ENCODE assay signal across 10 cellular contexts in the genomic region with DNA sequence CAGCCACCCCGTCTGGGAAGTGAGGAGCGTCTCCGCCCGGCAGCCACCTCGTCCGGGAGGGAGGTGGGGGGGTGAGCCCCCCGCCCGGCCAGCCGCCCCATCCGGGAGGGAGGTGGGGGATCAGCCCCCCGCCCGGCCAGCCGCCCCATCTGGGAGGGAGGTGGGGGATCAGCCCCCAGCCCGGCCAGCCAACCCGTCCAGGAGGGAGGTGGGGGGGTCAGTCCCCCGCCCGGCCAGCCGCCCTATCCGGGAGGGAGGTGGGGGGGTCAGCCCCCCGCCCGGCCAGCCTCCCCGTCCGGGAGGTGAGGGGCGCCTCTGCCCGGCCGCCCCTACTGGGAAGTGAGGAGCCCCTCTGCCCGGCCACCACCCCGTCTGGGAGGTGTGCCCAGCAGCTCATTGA. TPM values are rescaled to one million over a fixed set of nuclear protein-coding genes. Genes with fewer than 3 reads are reported as not detected.
A peak's percentile ranks its signal among the peaks of the same experiment; 100 is the strongest.
DNase-seq lines count a peak whose midpoint lies in the region; ATAC-seq, FAIRE-seq and TF ChIP-seq lines count a peak whose summit lies in the region.
"Not testable (repeated sequence)": the region's sequence is repeated elsewhere in the genome, so short reads cannot be mapped to it uniquely, and the experiment has no call there.
"Had no signal": no experiment of that assay in that cellular context is flagged by ENCODE, and none has a peak within 500 bp of the region (broad histone marks: within the 10 kb centered on the region; RNA-seq: fewer than 3 reads in every experiment).

No MANE protein-coding gene starts in this region.

- not testable (repeated sequence) for H3K79me2 ChIP-seq in HepG2 (ENCODE audit: insufficient read depth, low read length)

- peak; percentile 77 for DNase-seq in MG63
- DNase-seq in SJSA1 (ENCODE audit: low read depth in 1 of 2, low spot score in 2 of 2); breast epithelium (ENCODE audit: low spot score in 2 of 2); HepG2 (ENCODE audit: low spot score); mesenchymal stem cell; thyroid gland: not testable (repeated sequence)
- DNase-seq in endothelial cell (ENCODE audit: low spot score) = peak; percentile 19

- not testable (repeated sequence) for H3K36me3 Mint-ChIP-seq in endothelial cell (ENCODE audit: low read depth, unreplicated experiment)

- H3K4me1 ChIP-seq in SJSA1 (replicated peaks) (peaks cover 38% of the 10 kb centered on the region), HepG2 (ENCODE audit: insufficient read depth, low read length) (peaks cover 33% of the 10 kb centered on the region), mesenchymal stem cell (ENCODE audit: control insufficient read depth, insufficient read depth, low read depth, low read length) (peaks cover 11% of the 10 kb centered on the region), thyroid gland (peaks cover 6 to 18% of the 10 kb centered on the region in 2 donors)
- H3K4me1 ChIP-seq in breast epithelium = not testable (repeated sequence)

- H3K27ac ChIP-seq in SJSA1 (peak overlapping the region; percentile 29; the same call in 1 of the 2 replicates), thyroid gland (peak overlapping the region in 2 of 3 donors; percentile 56 to 65)
- not testable (repeated sequence) for H3K27ac ChIP-seq in breast epithelium; HepG2 (ENCODE audit: extremely low read length, insufficient read depth, low read length); mesenchymal stem cell (ENCODE audit: low read length, poor library complexity, severe bottlenecking)

- intact Hi-C loops in breast epithelium (cut with DNase I; ENCODE audit: low total_unique reads); HepG2 (cut with micrococcal nuclease; ENCODE audit: unreplicated experiment); thyroid gland (cut with DNase I): not testable (repeated sequence)

- H4K91ac ChIP-seq in mesenchymal stem cell (ENCODE audit: low read length) = not testable (repeated sequence)

- H4K8ac ChIP-seq in mesenchymal stem cell (ENCODE audit: low read length) = not testable (repeated sequence)

- H3K9ac ChIP-seq in HepG2 (ENCODE audit: insufficient read depth, low read depth, low read length); mesenchymal stem cell (ENCODE audit: low read length): not testable (repeated sequence)

- not testable (repeated sequence) for H2BK12ac ChIP-seq in mesenchymal stem cell (ENCODE audit: low read length in 2 of 2)

- H2BK15ac ChIP-seq in mesenchymal stem cell (ENCODE audit: low read depth, poor library complexity, severe bottlenecking) = not testable (repeated sequence)

- not testable (repeated sequence) for H3K4me3 Mint-ChIP-seq in endothelial cell (ENCODE audit: unreplicated experiment)

- not testable (repeated sequence) for H3K27me3 Mint-ChIP-seq in endothelial cell (ENCODE audit: unreplicated experiment)

- in situ Hi-C loops in HepG2 (cut with HindIII; ENCODE audit: extremely low pct_ligation_motif_present, low pct_unique_long_range_greater_than_20kb) = not testable (repeated sequence)

- not testable (repeated sequence) for H3K23ac ChIP-seq in mesenchymal stem cell (ENCODE audit: low read length in 2 of 2)

- H2BK5ac ChIP-seq in mesenchymal stem cell (ENCODE audit: low read depth, low read length, poor library complexity, severe bottlenecking) = not testable (repeated sequence)

- not testable (repeated sequence) for H2AFZ ChIP-seq in HepG2 (ENCODE audit: low read length); mesenchymal stem cell (ENCODE audit: low read depth, low read length)

- 6% methylated on average over 4 of the region's 28 CpGs for WGBS in HepG2 (ENCODE audit: low lambda C conversion rate)
- WGBS in mesenchymal stem cell = 100% methylated on average over 5 of the region's 28 CpGs
- WGBS in thyroid gland, 2 donors = 80% methylated on average over 1 of the region's 28 CpGs; no CpG with 5 or more reads in 1 of the 2 donors

- H3K4me2 ChIP-seq in HepG2 (ENCODE audit: low read depth, low read length); mesenchymal stem cell (ENCODE audit: low read length, poor library complexity, severe bottlenecking): not testable (repeated sequence)

- not testable (repeated sequence) for H3K14ac ChIP-seq in mesenchymal stem cell (ENCODE audit: low read length in 2 of 2)

- POLR2A ChIA-PET in HepG2 (lab: Yijun Ruan, JAX) = not testable (repeated sequence)

- TF ChIP-seq CTCF in breast epithelium (IDR thresholded peaks at IDR 0.05); endothelial cell (IDR thresholded peaks at IDR 0.05; ENCODE audit: unreplicated experiment); HepG2 (CRISPR knock-in tag; IDR thresholded peaks at IDR 0.05); thyroid gland (IDR thresholded peaks at IDR 0.05): not testable (repeated sequence)

- FAIRE-seq in HepG2 (lab: Jason Lieb, UNC) = not testable (repeated sequence)

- H3K4ac ChIP-seq in mesenchymal stem cell (ENCODE audit: low read depth in 1 of 2, low read length in 2 of 2) = not testable (repeated sequence)

- not testable (repeated sequence) for H3K9me3 Mint-ChIP-seq in endothelial cell (ENCODE audit: unreplicated experiment)

- not testable (repeated sequence) for H3K9me3 ChIP-seq in MG63; SJSA1 (replicated peaks); breast epithelium; HepG2 (ENCODE audit: low read length); mesenchymal stem cell (ENCODE audit: control insufficient read depth, low read length); thyroid gland

- H2AK5ac ChIP-seq in mesenchymal stem cell (ENCODE audit: low read length, severe bottlenecking) = not testable (repeated sequence)

- not testable (repeated sequence) for TF ChIP-seq POLR2A in breast epithelium (IDR thresholded peaks at IDR 0.05); HepG2 (IDR thresholded peaks at IDR 0.05; ENCODE audit: insufficient read depth in 1 of 2, low read depth in 2 of 2, low read length in 2 of 2); thyroid gland (IDR thresholded peaks at IDR 0.05)

- not testable (repeated sequence) for H3K18ac ChIP-seq in mesenchymal stem cell (ENCODE audit: low read depth in 1 of 2, low read length in 2 of 2)

- ATAC-seq in HepG2 = not testable (repeated sequence)

- peak overlapping the region; percentile 34 for H2BK120ac ChIP-seq in mesenchymal stem cell (ENCODE audit: low read depth, low read length)

- TF ChIP-seq RAD21 in HepG2 (CRISPR knock-in tag; IDR thresholded peaks at IDR 0.05) = not testable (repeated sequence)

- H3K27ac Mint-ChIP-seq in endothelial cell (ENCODE audit: unreplicated experiment) = not testable (repeated sequence)

- H4K20me1 ChIP-seq in HepG2 (ENCODE audit: insufficient read depth, low read length) = not testable (repeated sequence)

- CTCF ChIA-PET in HepG2 (lab: Yijun Ruan, JAX; ENCODE audit: low intra/inter-chr PET ratio, low total read pairs) = not testable (repeated sequence)

- H3K36me3 ChIP-seq in MG63 = peaks cover 24% of the 10 kb centered on the region
- H3K36me3 ChIP-seq in SJSA1; breast epithelium; HepG2 (replicated peaks in 1 of 2; ENCODE audit: control insufficient read depth in 1 of 2, insufficient read depth in 2 of 2, low read length in 2 of 2); mesenchymal stem cell (ENCODE audit: control insufficient read depth in 1 of 2, insufficient read depth in 2 of 2, low read depth in 1 of 2, low read length in 2 of 2); thyroid gland: not testable (repeated sequence)

- H3K4me1 Mint-ChIP-seq in endothelial cell (ENCODE audit: unreplicated experiment) = not testable (repeated sequence)

- H3K79me1 ChIP-seq in mesenchymal stem cell (replicated peaks; ENCODE audit: low read length, poor library complexity, severe bottlenecking) = not testable (repeated sequence)

- H3K27me3 ChIP-seq in MG63; SJSA1 (replicated peaks); breast epithelium; HepG2 (ENCODE audit: control insufficient read depth in 1 of 2, insufficient read depth in 2 of 2, low read length in 2 of 2); mesenchymal stem cell (ENCODE audit: control insufficient read depth in 1 of 2, insufficient read depth in 1 of 2, low read length in 2 of 2); thyroid gland: not testable (repeated sequence)

- not testable (repeated sequence) for TF ChIP-seq EP300 in HepG2 (IDR thresholded peaks at IDR 0.05; ENCODE audit: low read depth in 2 of 2, low read length in 2 of 2); HepG2 (CRISPR knock-in tag; IDR thresholded peaks at IDR 0.05; ENCODE audit: borderline replicate concordance)

- H3K4me3 ChIP-seq in MG63 (peak overlapping the region; percentile 46), breast epithelium (peak overlapping the region in 2 of 3 donors; percentile 20 to 43)
- H3K4me3 ChIP-seq in SJSA1; HepG2 (replicated peaks in 1 of 3; ENCODE audit: insufficient read depth in 1 of 3, low read depth in 2 of 3, low read length in 3 of 3); mesenchymal stem cell (ENCODE audit: insufficient read depth in 1 of 2, low read depth in 1 of 2, low read length in 2 of 2); thyroid gland (replicated peaks in 1 of 3): not testable (repeated sequence)

- not testable (repeated sequence) for BruUV-seq in HepG2 (replicated peaks; lab: Mats Ljungman, UMichigan)

RNA-seq across cellular contexts. Expression of a gene that starts 6.5 kb away (rescaled TPM):
- total RNA-seq in MG63 (2014; rRNA removed; shearing (Covaris generic); ENCODE audit: low replicate concordance) = 32.2 and 43.0 TPM in 2 replicates
- total RNA-seq in SJSA1 (2014; rRNA removed; shearing (Covaris generic)) = 51.8 and 72.2 TPM in 2 replicates
- total RNA-seq in breast epithelium = 10 to 100 TPM; 24.0 to 33.1 (median 32.2) TPM
- total RNA-seq in endothelial cell (ENCODE audit: unreplicated experiment) = 69.2 TPM
- total RNA-seq in HepG2 (2016; rRNA removed; fragmentation: Illumina TruSeq; extraction: Trizol) = 30.6 and 37.2 TPM in 2 replicates
- total RNA-seq in HepG2 (2016; cell fraction: cytosol; rRNA removed; fragmentation: Illumina TruSeq; extraction: Trizol; ENCODE audit: low read depth) = 3.6 and 4.3 TPM in 2 replicates
- total RNA-seq in HepG2 (2016; cell fraction: insoluble cytoplasmic fraction; rRNA removed; fragmentation: Illumina TruSeq; extraction: Trizol) = 25.9 and 37.4 TPM in 2 replicates
- total RNA-seq in HepG2 (2016; cell fraction: membrane; rRNA removed; fragmentation: Illumina TruSeq; extraction: Trizol) = 19.5 and 20.9 TPM in 2 replicates
- total RNA-seq in HepG2 (2016; cell fraction: nucleus; rRNA removed; fragmentation: Illumina TruSeq; extraction: Trizol) = 24.4 and 29.2 TPM in 2 replicates
- polyA plus RNA-seq in HepG2 (2011; rRNA removed) = 26.4 and 36.2 TPM in 2 replicates
- 17.5 and 23.0 TPM in 2 replicates for polyA plus RNA-seq in HepG2 (2011; cell fraction: cytosol; rRNA removed)
- 61.9 and 71.8 TPM in 2 replicates for polyA plus RNA-seq in HepG2 (2011; cell fraction: nucleus; rRNA removed)
- 29.1 and 32.8 TPM in 2 replicates for polyA plus RNA-seq in HepG2 (2012)
- 2.2 and 2.6 TPM in 2 replicates for polyA plus RNA-seq in HepG2 (2016; cell fraction: cytosol; fragmentation: Illumina TruSeq; extraction: Trizol; ENCODE audit: low read depth)
- polyA plus RNA-seq in HepG2 (2016; cell fraction: insoluble cytoplasmic fraction; fragmentation: Illumina TruSeq; extraction: Trizol; ENCODE audit: low read depth) = 29.8 and 37.7 TPM in 2 replicates
- 11.2 and 13.2 TPM in 2 replicates for polyA plus RNA-seq in HepG2 (2016; cell fraction: membrane; fragmentation: Illumina TruSeq; extraction: Trizol; ENCODE audit: low read depth)
- 57.8 and 58.1 TPM in 2 replicates for polyA plus RNA-seq in HepG2 (2016; cell fraction: nucleus; fragmentation: Illumina TruSeq; extraction: Trizol; ENCODE audit: insufficient read depth, low read depth)
- polyA minus RNA-seq in HepG2 (2011; rRNA and poly(A)+ RNA removed; ENCODE audit: low replicate concordance) = 22.0 and 41.9 TPM in 2 replicates
- 19.4 and 19.8 TPM in 2 replicates for polyA minus RNA-seq in HepG2 (2011; cell fraction: cytosol; rRNA and poly(A)+ RNA removed)
- 14.5 and 18.0 TPM in 2 replicates for polyA minus RNA-seq in HepG2 (2011; cell fraction: nucleus; rRNA and poly(A)+ RNA removed)
- polyA plus RNA-seq in mesenchymal stem cell (2013, experiment 1 of 2) = 47.1 TPM
- polyA plus RNA-seq in mesenchymal stem cell (2013, experiment 2 of 2) = 47.2 TPM
- total RNA-seq in thyroid gland = 100 to 1,000 TPM in 1 of 4 donors, 10 to 100 TPM in 3; 77.7 to 100 (median 88.7) TPM

RNA-seq across cellular contexts. Expression of a gene that starts 8.8 kb away (rescaled TPM):
- 159 and 226 TPM in 2 replicates for total RNA-seq in MG63 (2014; rRNA removed; shearing (Covaris generic); ENCODE audit: low replicate concordance)
- 172 and 201 TPM in 2 replicates for total RNA-seq in SJSA1 (2014; rRNA removed; shearing (Covaris generic))
- total RNA-seq in breast epithelium (10 to 100 TPM; 29.8 to 54.1 (median 51.2) TPM), endothelial cell (ENCODE audit: unreplicated experiment) (71.5 TPM), HepG2 (2016; rRNA removed; fragmentation: Illumina TruSeq; extraction: Trizol) (71.7 and 83.9 TPM in 2 replicates), thyroid gland (10 to 100 TPM; 35.5 to 42.7 (median 38.8) TPM)
- 10.6 and 11.9 TPM in 2 replicates for total RNA-seq in HepG2 (2016; cell fraction: cytosol; rRNA removed; fragmentation: Illumina TruSeq; extraction: Trizol; ENCODE audit: low read depth)
- total RNA-seq in HepG2 (2016; cell fraction: insoluble cytoplasmic fraction; rRNA removed; fragmentation: Illumina TruSeq; extraction: Trizol) = 66.9 and 83.1 TPM in 2 replicates
- total RNA-seq in HepG2 (2016; cell fraction: membrane; rRNA removed; fragmentation: Illumina TruSeq; extraction: Trizol) = 28.4 and 30.2 TPM in 2 replicates
- total RNA-seq in HepG2 (2016; cell fraction: nucleus; rRNA removed; fragmentation: Illumina TruSeq; extraction: Trizol) = 45.7 and 49.7 TPM in 2 replicates
- polyA plus RNA-seq in HepG2 (2011; rRNA removed) = 51.8 and 53.8 TPM in 2 replicates
- polyA plus RNA-seq in HepG2 (2011; cell fraction: cytosol; rRNA removed) = 40.4 and 58.2 TPM in 2 replicates
- polyA plus RNA-seq in HepG2 (2011; cell fraction: nucleus; rRNA removed) = 108 and 147 TPM in 2 replicates
- 34.5 and 50.8 TPM in 2 replicates for polyA plus RNA-seq in HepG2 (2012)
- polyA plus RNA-seq in HepG2 (2016; cell fraction: cytosol; fragmentation: Illumina TruSeq; extraction: Trizol; ENCODE audit: low read depth) = 5.9 TPM in 2 replicates
- polyA plus RNA-seq in HepG2 (2016; cell fraction: insoluble cytoplasmic fraction; fragmentation: Illumina TruSeq; extraction: Trizol; ENCODE audit: low read depth) = 56.5 and 66.2 TPM in 2 replicates
- polyA plus RNA-seq in HepG2 (2016; cell fraction: membrane; fragmentation: Illumina TruSeq; extraction: Trizol; ENCODE audit: low read depth) = 13.7 and 14.7 TPM in 2 replicates
- polyA plus RNA-seq in HepG2 (2016; cell fraction: nucleus; fragmentation: Illumina TruSeq; extraction: Trizol; ENCODE audit: insufficient read depth, low read depth) = 86.6 and 97.6 TPM in 2 replicates
- 97.7 and 166 TPM in 2 replicates for polyA minus RNA-seq in HepG2 (2011; rRNA and poly(A)+ RNA removed; ENCODE audit: low replicate concordance)
- 35.8 and 36.2 TPM in 2 replicates for polyA minus RNA-seq in HepG2 (2011; cell fraction: cytosol; rRNA and poly(A)+ RNA removed)
- polyA minus RNA-seq in HepG2 (2011; cell fraction: nucleus; rRNA and poly(A)+ RNA removed) = 23.8 and 25.0 TPM in 2 replicates
- polyA plus RNA-seq in mesenchymal stem cell (2013, experiment 1 of 2) = 28.1 TPM
- polyA plus RNA-seq in mesenchymal stem cell (2013, experiment 2 of 2) = 27.9 TPM

RNA-seq across cellular contexts. Expression of a gene that starts 54.1 kb away (rescaled TPM):
- not detected in 2 replicates for total RNA-seq in MG63 (2014; rRNA removed; shearing (Covaris generic); ENCODE audit: low replicate concordance)
- total RNA-seq in SJSA1 (2014; rRNA removed; shearing (Covaris generic)) = 0.11 TPM in 1 of 2 replicates, not detected in the other
- total RNA-seq in breast epithelium (1 to 10 TPM; 1.3 to 3.7 (median 1.4) TPM), endothelial cell (ENCODE audit: unreplicated experiment) (1.2 TPM), HepG2 (2016; rRNA removed; fragmentation: Illumina TruSeq; extraction: Trizol) (2.9 and 8.1 TPM in 2 replicates), thyroid gland (1 to 10 TPM; 4.6 to 7.5 (median 6.2) TPM)
- total RNA-seq in HepG2 (2016; cell fraction: cytosol; rRNA removed; fragmentation: Illumina TruSeq; extraction: Trizol; ENCODE audit: low read depth) = 0.88 and 1.3 TPM in 2 replicates
- total RNA-seq in HepG2 (2016; cell fraction: insoluble cytoplasmic fraction; rRNA removed; fragmentation: Illumina TruSeq; extraction: Trizol) = 2.9 and 8.3 TPM in 2 replicates
- total RNA-seq in HepG2 (2016; cell fraction: membrane; rRNA removed; fragmentation: Illumina TruSeq; extraction: Trizol) = 1.6 and 1.8 TPM in 2 replicates
- total RNA-seq in HepG2 (2016; cell fraction: nucleus; rRNA removed; fragmentation: Illumina TruSeq; extraction: Trizol) = 6.1 TPM in 2 replicates
- 2.8 and 6.1 TPM in 2 replicates for polyA plus RNA-seq in HepG2 (2011; rRNA removed)
- polyA plus RNA-seq in HepG2 (2011; cell fraction: cytosol; rRNA removed) = 2.6 and 5.3 TPM in 2 replicates
- 7.4 and 7.5 TPM in 2 replicates for polyA plus RNA-seq in HepG2 (2011; cell fraction: nucleus; rRNA removed)
- 1.9 and 2.5 TPM in 2 replicates for polyA plus RNA-seq in HepG2 (2012)
- 0.71 and 1.1 TPM in 2 replicates for polyA plus RNA-seq in HepG2 (2016; cell fraction: cytosol; fragmentation: Illumina TruSeq; extraction: Trizol; ENCODE audit: low read depth)
- polyA plus RNA-seq in HepG2 (2016; cell fraction: insoluble cytoplasmic fraction; fragmentation: Illumina TruSeq; extraction: Trizol; ENCODE audit: low read depth) = 2.5 and 3.1 TPM in 2 replicates
- 0.88 and 1.5 TPM in 2 replicates for polyA plus RNA-seq in HepG2 (2016; cell fraction: membrane; fragmentation: Illumina TruSeq; extraction: Trizol; ENCODE audit: low read depth)
- polyA plus RNA-seq in HepG2 (2016; cell fraction: nucleus; fragmentation: Illumina TruSeq; extraction: Trizol; ENCODE audit: insufficient read depth, low read depth) = 9.0 and 10.9 TPM in 2 replicates
- polyA minus RNA-seq in HepG2 (2011; rRNA and poly(A)+ RNA removed; ENCODE audit: low replicate concordance) = 0.07 and 3.2 TPM in 2 replicates
- 2.1 and 2.4 TPM in 2 replicates for polyA minus RNA-seq in HepG2 (2011; cell fraction: cytosol; rRNA and poly(A)+ RNA removed)
- polyA minus RNA-seq in HepG2 (2011; cell fraction: nucleus; rRNA and poly(A)+ RNA removed) = 2.6 and 3.9 TPM in 2 replicates
- 0.22 TPM for polyA plus RNA-seq in mesenchymal stem cell (2013, experiment 1 of 2)
- 0.22 TPM for polyA plus RNA-seq in mesenchymal stem cell (2013, experiment 2 of 2)
- total RNA-seq: A172, A673 had no signal
- polyA plus RNA-seq: A549 had no signal
